ENCODE assay signal across 1 cellular context in genomic region chr13:50081106-50081898, GRCh38.
A peak's percentile ranks its signal among the peaks of the same experiment; 100 is the strongest.
TF ChIP-seq lines count a peak whose summit lies in the region.

No MANE protein-coding gene starts in this region.

TF ChIP-seq in HEK293, 187 proteins besides CTCF, POLR2A, EP300 and RAD21 (continued from another document and continues in another):
- peak; percentile 59; the same call in 1 of the 2 replicates for TF ChIP-seq HIC1 (tag by site-specific recombination; IDR thresholded peaks at IDR 0.05)
- peak; percentile 78 for TF ChIP-seq TSHZ1 (tag by site-specific recombination; IDR thresholded peaks at IDR 0.05; ENCODE audit: borderline replicate concordance)
- peak; percentile 95 for TF ChIP-seq ZFP37 (tag by site-specific recombination; IDR thresholded peaks at IDR 0.05)
- peak; percentile 51; the same call in 1 of the 2 replicates for TF ChIP-seq ZNF423 (tag by site-specific recombination; IDR thresholded peaks at IDR 0.05)
- peak; percentile 86 for TF ChIP-seq KLF7 (tag by site-specific recombination; IDR thresholded peaks at IDR 0.05; ENCODE audit: borderline replicate concordance)
- TF ChIP-seq ZXDB (tag by site-specific recombination; IDR thresholded peaks at IDR 0.05) = peak; percentile 52; the same call in 1 of the 2 replicates
- TF ChIP-seq ZNF394 (tag by site-specific recombination; IDR thresholded peaks at IDR 0.05; ENCODE audit: borderline replicate concordance) = peak; percentile 73
- TF ChIP-seq ZNF561 (tag by site-specific recombination; IDR thresholded peaks at IDR 0.05; ENCODE audit: borderline replicate concordance) = peak; percentile 80; the same call in 1 of the 2 replicates
- 0 out of 2 replicates have a peak, but pooled peaks have one; percentile 20 for TF ChIP-seq ZSCAN23 (tag by site-specific recombination; IDR thresholded peaks at IDR 0.05)
- no peak for TF ChIP-seq ZNF830 (tag by site-specific recombination; IDR thresholded peaks at IDR 0.05; ENCODE audit: low read depth)
- TF ChIP-seq ZNF433 (tag by site-specific recombination; IDR thresholded peaks at IDR 0.05; ENCODE audit: low read depth) = no peak
- TF ChIP-seq ZFP69B (tag by site-specific recombination; IDR thresholded peaks at IDR 0.05) = peak; percentile 96
- peak; percentile 98 for TF ChIP-seq EGR2 (tag by site-specific recombination; IDR thresholded peaks at IDR 0.05; ENCODE audit: low read depth)
- peak; percentile 85 for TF ChIP-seq ZIC2 (tag by site-specific recombination; IDR thresholded peaks at IDR 0.05)
- TF ChIP-seq ZSCAN30 (tag by site-specific recombination; IDR thresholded peaks at IDR 0.05) = peak; percentile 51; the same call in 1 of the 2 replicates
- TF ChIP-seq SETDB1 (IDR thresholded peaks at IDR 0.05; ENCODE audit: insufficient read length, low read length) = no peak
- peak; percentile 85; the same call in 1 of the 2 replicates for TF ChIP-seq GLI4 (tag by site-specific recombination; IDR thresholded peaks at IDR 0.05)
- TF ChIP-seq PATZ1 (tag by site-specific recombination; IDR thresholded peaks at IDR 0.05) = peak; percentile 63; the same call in 1 of the 2 replicates
- no peak for TF ChIP-seq ZNF510 (tag by site-specific recombination; IDR thresholded peaks at IDR 0.05; ENCODE audit: insufficient replicate concordance)
- 0 out of 2 replicates have a peak, but pooled peaks have one; percentile 24 for TF ChIP-seq ZNF146 (tag by site-specific recombination; IDR thresholded peaks at IDR 0.05)
- TF ChIP-seq ZNF121 (tag by site-specific recombination; IDR thresholded peaks at IDR 0.05) = peak; percentile 59; the same call in 1 of the 2 replicates
- TF ChIP-seq HOXC10 (CRISPR knock-in tag; IDR thresholded peaks at IDR 0.05) = no peak
- TF ChIP-seq ZNF2 (tag by site-specific recombination; IDR thresholded peaks at IDR 0.05) = peak; percentile 65
- no peak for TF ChIP-seq ZNF37A (tag by site-specific recombination; IDR thresholded peaks at IDR 0.05)
- 0 out of 2 replicates have a peak, but pooled peaks have one; percentile 27 for TF ChIP-seq MYNN (tag by site-specific recombination; IDR thresholded peaks at IDR 0.05; ENCODE audit: borderline replicate concordance)
- peak; percentile 38 for TF ChIP-seq ZNF629 (tag by site-specific recombination; IDR thresholded peaks at IDR 0.05)
- peak; percentile 99 for TF ChIP-seq ZBTB8A (tag by site-specific recombination; IDR thresholded peaks at IDR 0.05)
- peak; percentile 82 for TF ChIP-seq KLF1 (tag by site-specific recombination; IDR thresholded peaks at IDR 0.05)
- TF ChIP-seq ZBTB26 (tag by site-specific recombination; optimal IDR thresholded peaks at IDR 0.05) = peak; percentile 94
- peak; percentile 92 for TF ChIP-seq ZBTB7A (tag by site-specific recombination; IDR thresholded peaks at IDR 0.05; ENCODE audit: low read depth)
- no peak for TF ChIP-seq ZNF266 (tag by site-specific recombination; IDR thresholded peaks at IDR 0.05; ENCODE audit: low read depth)
- TF ChIP-seq ZNF223 (tag by site-specific recombination; IDR thresholded peaks at IDR 0.05) = 0 out of 2 replicates have a peak, but pooled peaks have one; percentile 19
- peak; percentile 88 for TF ChIP-seq ZNF501 (tag by site-specific recombination; IDR thresholded peaks at IDR 0.05)
- TF ChIP-seq ZNF449 (tag by site-specific recombination; IDR thresholded peaks at IDR 0.05) = no peak
- TF ChIP-seq WT1 (tag by site-specific recombination; IDR thresholded peaks at IDR 0.05) = peak; percentile 70; the same call in 1 of the 2 replicates
- TF ChIP-seq ZSCAN5A (tag by site-specific recombination; IDR thresholded peaks at IDR 0.05) = peak; percentile 74; the same call in 1 of the 2 replicates
- peak; percentile 74 for TF ChIP-seq ZNF341 (tag by site-specific recombination; IDR thresholded peaks at IDR 0.05; ENCODE audit: low read depth)
- peak; percentile 98 for TF ChIP-seq ZFHX2 (tag by site-specific recombination; conservative IDR thresholded peaks at IDR 0.05)
- TF ChIP-seq PRDM4 (tag by site-specific recombination; IDR thresholded peaks at IDR 0.05) = 0 out of 2 replicates have a peak, but pooled peaks have one; percentile 47
- TF ChIP-seq ZNF26 (tag by site-specific recombination; IDR thresholded peaks at IDR 0.05) = no peak
- TF ChIP-seq ZNF660 (tag by site-specific recombination; IDR thresholded peaks at IDR 0.05) = peak; percentile 44; the same call in 1 of the 2 replicates
- TF ChIP-seq ZNF768 (tag by site-specific recombination; IDR thresholded peaks at IDR 0.05) = no peak
